In the genomic region with DNA sequence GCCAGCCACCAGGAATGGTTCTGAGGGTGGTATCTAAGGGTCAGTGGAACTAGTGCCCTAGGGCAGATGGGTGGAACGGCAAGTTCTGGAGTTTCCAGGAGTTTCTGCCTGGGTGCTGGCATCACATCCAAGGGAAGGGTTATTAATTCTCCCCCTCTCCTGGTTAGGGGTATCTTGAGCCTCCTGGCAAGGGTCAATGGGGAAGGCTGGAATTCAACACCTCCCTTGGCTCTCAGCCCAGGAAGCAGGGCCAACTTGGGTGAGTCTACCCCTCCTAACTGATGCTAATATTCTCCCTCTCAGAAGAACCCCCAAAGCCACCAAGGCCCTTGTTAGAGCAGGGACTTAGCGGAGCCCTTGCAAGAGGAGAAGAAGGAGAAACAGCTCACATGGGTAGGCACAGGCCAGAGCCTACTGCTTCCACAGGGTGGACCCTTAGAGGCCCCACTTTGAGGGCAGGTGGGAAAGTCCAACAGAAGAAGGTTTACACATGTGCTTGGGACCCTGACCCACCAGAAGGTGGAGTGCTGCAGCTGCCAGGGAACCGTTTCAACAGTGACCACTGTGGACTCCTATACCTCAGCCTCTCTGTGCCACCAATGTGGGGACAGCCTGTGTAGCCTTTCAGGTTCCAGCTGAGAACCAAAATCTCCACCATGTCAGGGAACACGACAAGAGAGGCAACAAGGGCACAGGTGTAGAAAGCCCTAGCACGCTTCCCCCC, we compare ENCODE assay signal across 7 cellular contexts. TPM values are rescaled to one million over a fixed set of nuclear protein-coding genes. Genes with fewer than 3 reads are reported as not detected.
A peak's percentile ranks its signal among the peaks of the same experiment; 100 is the strongest.
DNase-seq lines count a peak whose midpoint lies in the region; ATAC-seq and TF ChIP-seq lines count a peak whose summit lies in the region.
"Had no signal": no experiment of that assay in that cellular context is flagged by ENCODE, and none has a peak within 500 bp of the region (broad histone marks: within the 10 kb centered on the region; RNA-seq: fewer than 3 reads in every experiment).

No MANE protein-coding gene starts in this region.

- peak overlapping the region; percentile 68 for H3K27ac Mint-ChIP-seq in stimulated activated naive CD8-positive, alpha-beta T cell treated with anti-CD3 and anti-CD28 coated beads, Interleukin-15, Interleukin-2, amounts not matched to agents 100 ng/mL and 50 ng/mL, for 24 hours

- no peak for DNase-seq in stimulated activated naive CD8-positive, alpha-beta T cell treated with anti-CD3 and anti-CD28 coated beads, Interleukin-15, Interleukin-2, amounts not matched to agents 100 U/mL and 50 U/mL, for 24 hours
- DNase-seq in fibroblast of villous mesenchyme (ENCODE audit: low read depth) = no peak
- DNase-seq in vagina (ENCODE audit: extremely low spot score in 2 of 2) = no peak
- no peak for DNase-seq in DMS153 treated with DMSO at 0.1 percent for 48 hours (lab: John Stamatoyannopoulos, UW; ENCODE audit: unreplicated experiment)
- DNase-seq: NCI-H1694 had no signal

- H3K9me3 ChIP-seq in vagina = no peaks in the 10 kb centered on the region

- H3K4me3 Mint-ChIP-seq in stimulated activated naive CD8-positive, alpha-beta T cell treated with anti-CD3 and anti-CD28 coated beads, Interleukin-15, Interleukin-2, amounts not matched to agents 100 ng/mL and 50 ng/mL, for 24 hours = peak overlapping the region; percentile 97

- H3K4me3 ChIP-seq in fibroblast of villous mesenchyme (ENCODE audit: low read depth, low read length) (peak overlapping the region; percentile 91), vagina (peak overlapping the region; percentile 69 to 72)

- peaks cover 58% of the 10 kb centered on the region for H3K4me1 ChIP-seq in vagina

- peaks cover 52% of the 10 kb centered on the region for H3K4me1 Mint-ChIP-seq in stimulated activated naive CD8-positive, alpha-beta T cell treated with anti-CD3 and anti-CD28 coated beads, Interleukin-15, Interleukin-2, amounts not matched to agents 100 ng/mL and 50 ng/mL, for 24 hours (ENCODE audit: low read depth)

- no peak for TF ChIP-seq CTCF in fibroblast of villous mesenchyme (IDR thresholded peaks at IDR 0.05; ENCODE audit: insufficient read depth, low read depth, low read length)
- TF ChIP-seq CTCF in vagina (IDR thresholded peaks at IDR 0.05) = no peak

- no peaks in the 10 kb centered on the region for H3K27me3 ChIP-seq in vagina

- H3K36me3 Mint-ChIP-seq in stimulated activated naive CD8-positive, alpha-beta T cell treated with anti-CD3 and anti-CD28 coated beads, Interleukin-15, Interleukin-2, amounts not matched to agents 100 ng/mL and 50 ng/mL, for 24 hours (ENCODE audit: low read depth) = peaks cover 24% of the 10 kb centered on the region

- intact Hi-C loops in vagina (cut with DNase I) = loop anchor here (5.0 kb wide), 1 partner anchor 191 kb away; no protein-coding TSS in a partner anchor

- no peak overlapping the region for H3K27ac ChIP-seq in vagina

- peaks cover 0 to 23% of the 10 kb centered on the region in 2 donors for H3K36me3 ChIP-seq in vagina

- no peaks in the 10 kb centered on the region for H3K27me3 Mint-ChIP-seq in stimulated activated naive CD8-positive, alpha-beta T cell treated with anti-CD3 and anti-CD28 coated beads, Interleukin-15, Interleukin-2, amounts not matched to agents 100 ng/mL and 50 ng/mL, for 24 hours

- ATAC-seq in stimulated activated naive CD8-positive, alpha-beta T cell treated with anti-CD3 and anti-CD28 coated beads, Interleukin-15, Interleukin-2, amounts not matched to agents 100 U/mL and 50 U/mL, for 24 hours = no peak
- ATAC-seq in activated CD4-positive, CD25-positive, alpha-beta regulatory T cell treated with anti-CD3 and anti-CD28 coated beads, Interleukin-2, amount 50 U/mL, for 24 hours = no peak

- H3K9me3 Mint-ChIP-seq in stimulated activated naive CD8-positive, alpha-beta T cell treated with anti-CD3 and anti-CD28 coated beads, Interleukin-15, Interleukin-2, amounts not matched to agents 100 ng/mL and 50 ng/mL, for 24 hours = no peaks in the 10 kb centered on the region

- TF ChIP-seq POLR2A in vagina (IDR thresholded peaks at IDR 0.05) = no peak

RNA-seq across cellular contexts. Expression of a gene that starts 3.3 kb away (rescaled TPM):
- total RNA-seq in fibroblast of villous mesenchyme (55.3 and 63.1 TPM in 2 replicates), vagina (51.1 TPM)

RNA-seq across cellular contexts. Expression of a gene that starts 5.3 kb away (rescaled TPM):
- total RNA-seq in fibroblast of villous mesenchyme (22.5 and 23.7 TPM in 2 replicates), vagina (11.5 TPM)

RNA-seq across cellular contexts. Expression of a gene that starts 5.4 kb away (rescaled TPM):
- total RNA-seq in fibroblast of villous mesenchyme = 21.3 and 22.9 TPM in 2 replicates
- total RNA-seq in vagina = 17.2 TPM

RNA-seq across cellular contexts. Expression of a gene that starts 10.5 kb away (rescaled TPM):
- total RNA-seq in fibroblast of villous mesenchyme (0.97 and 1.3 TPM in 2 replicates), vagina (0.74 TPM)

RNA-seq across cellular contexts. Expression of a gene that starts 15.4 kb away (rescaled TPM):
- total RNA-seq in fibroblast of villous mesenchyme (34.8 and 36.3 TPM in 2 replicates), vagina (69.0 TPM)
